ENCODE assay signal across 19 cellular contexts in genomic region chr7:22343071-22343470, GRCh38.
"Had no signal": no experiment of that assay in that cellular context is flagged by ENCODE, and none has a peak within 500 bp of the region (broad histone marks: within the 10 kb centered on the region; RNA-seq: fewer than 3 reads in every experiment).

No MANE protein-coding gene starts in this region.

- H3K27me3 ChIP-seq: MG63 had no signal

- H3K4me1 ChIP-seq: SJSA1 had no signal

- DNase-seq: KBM-7, MG63, NCI-H1092, NCI-H1105 treated with DMSO at 0.1 percent for 48 hours, NCI-H1417 treated with DMSO at 0.1 percent for 48 hours, NCI-H146, NCI-H1694 treated with DMSO at 0.1 percent for 48 hours, NCI-H1930, NCI-H2081, NCI-H2107, NCI-H2227 treated with DMSO at 0.1 percent for 48 hours, NCI-H524, NCI-H526 treated with DMSO at 0.1 percent for 48 hours, NCI-H774, Right ventricle myocardium superior, RPMI8226, SIG-M5 had no signal

- H3K4me3 ChIP-seq: MG63, SJSA1, SK-N-MC had no signal

- H3K27ac ChIP-seq: SJSA1, SK-N-MC had no signal

- H3K36me3 ChIP-seq: MG63, SJSA1 had no signal

- H3K9me3 ChIP-seq: MG63, SJSA1 had no signal
